Comparison of ENCODE assay signal across 11 cellular contexts in the genomic region with DNA sequence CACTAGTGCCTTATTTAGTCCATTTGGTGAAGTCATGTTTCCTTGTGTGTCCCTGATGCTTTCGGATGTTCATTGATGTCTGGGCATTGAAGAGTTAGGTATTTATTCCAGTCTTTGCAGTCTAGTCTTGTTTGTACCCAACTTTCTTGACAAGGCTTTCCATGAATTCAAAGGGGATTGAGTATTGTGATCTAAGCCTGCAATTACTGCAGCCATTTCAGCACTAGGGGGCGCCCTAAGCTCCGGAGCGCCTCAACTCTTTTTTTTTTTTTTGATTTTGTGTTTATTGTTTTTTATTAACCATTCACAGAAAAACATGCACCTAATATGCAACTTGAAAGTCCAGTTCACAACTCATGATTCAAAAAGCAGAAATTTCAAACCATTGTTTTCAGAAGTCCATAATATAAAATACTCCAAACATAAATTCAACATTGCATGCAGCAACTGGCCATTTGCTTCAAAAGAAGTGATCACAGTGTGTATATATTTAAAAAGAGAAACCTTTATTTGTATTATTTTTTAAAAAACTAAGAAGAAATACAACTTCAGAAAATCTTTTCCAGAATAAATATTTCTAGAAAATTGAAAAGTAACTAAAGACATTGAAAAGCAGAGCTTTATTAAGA. TPM values are rescaled to one million over a fixed set of nuclear protein-coding genes. Genes with fewer than 3 reads are reported as not detected.
DNase-seq lines count a peak whose midpoint lies in the region; ATAC-seq and TF ChIP-seq lines count a peak whose summit lies in the region.
"Had no signal": no experiment of that assay in that cellular context is flagged by ENCODE, and none has a peak within 500 bp of the region (broad histone marks: within the 10 kb centered on the region; RNA-seq: fewer than 3 reads in every experiment).

No MANE protein-coding gene starts in this region.

- no peaks in the 10 kb centered on the region for H3K4me1 Mint-ChIP-seq in activated CD4-positive, alpha-beta T cell treated with anti-CD3 and anti-CD28 coated beads for 36 hours
- H3K4me1 Mint-ChIP-seq: brain had no signal

- H3K27ac Mint-ChIP-seq in activated CD4-positive, alpha-beta T cell treated with anti-CD3 and anti-CD28 coated beads for 36 hours: no peak overlapping the region
- H3K27ac Mint-ChIP-seq: brain had no signal

- CTCF ChIA-PET in activated CD4-positive, alpha-beta T cell treated with anti-CD3 and anti-CD28 coated beads for 36 hours (lab: Charles Lee): interaction anchor here (0.8 to 2.4 kb wide), 5 partner anchors 9 to 57 kb away, joined by 3 to 7 read pairs (median 3); no protein-coding TSS in a partner anchor

- H3K27me3 Mint-ChIP-seq in activated CD4-positive, alpha-beta T cell treated with anti-CD3 and anti-CD28 coated beads for 36 hours: peaks cover 4% of the 10 kb centered on the region
- H3K27me3 Mint-ChIP-seq: brain had no signal

- TF ChIP-seq CTCF in choroid plexus epithelial cell (conservative IDR thresholded peaks at IDR 0.05; ENCODE audit: low read depth, low read length): peak; percentile 53

- H3K4me3 ChIP-seq in choroid plexus epithelial cell (ENCODE audit: low read depth, low read length): no peak overlapping the region
- H3K4me3 ChIP-seq: BLaER1 had no signal

- H3K9me3 Mint-ChIP-seq in activated CD4-positive, alpha-beta T cell treated with anti-CD3 and anti-CD28 coated beads for 36 hours (ENCODE audit: low read depth): peaks cover 17% of the 10 kb centered on the region

- H3K36me3 Mint-ChIP-seq in activated CD4-positive, alpha-beta T cell treated with anti-CD3 and anti-CD28 coated beads for 36 hours (ENCODE audit: low read depth): peaks cover 2% of the 10 kb centered on the region

- DNase-seq in activated CD4-positive, alpha-beta T cell treated with anti-CD3 and anti-CD28 coated beads for 36 hours: peak; percentile 55
- DNase-seq in activated CD4-positive, alpha-beta T cell treated with anti-CD3 and anti-CD28 coated beads for 4 hours: no peak
- DNase-seq in LHCN-M2 (ENCODE audit: low read depth) (peak; percentile 3), choroid plexus epithelial cell (ENCODE audit: low read depth) (no peak), pulmonary artery endothelial cell (ENCODE audit: low read depth, low spot score) (peak; percentile 1), NCI-H2227 treated with DMSO at 0.1 percent for 48 hours (lab: John Stamatoyannopoulos, UW) (no peak)
- no peak for DNase-seq in activated CD4-positive, CD25-positive, alpha-beta regulatory T cell treated with anti-CD3 and anti-CD28 coated beads, Interleukin-2, amount 50 U/mL, for 72 hours
- DNase-seq: stimulated activated naive CD4-positive, alpha-beta T cell had no signal

- ATAC-seq in activated CD4-positive, alpha-beta T cell treated with anti-CD3 and anti-CD28 coated beads for 36 hours: no peak
- ATAC-seq in GM18511 (IDR thresholded peaks at IDR 0.05; ENCODE audit: unreplicated experiment): no peak

- intact Hi-C loops in activated CD4-positive, alpha-beta T cell treated with anti-CD3 and anti-CD28 coated beads for 36 hours (cut with DNase I, micrococcal nuclease): loop anchor here in 1 of 2 experiments (2.0 kb wide), 1 partner anchor 241 kb away; no protein-coding TSS in a partner anchor

- POLR2A ChIA-PET in activated CD4-positive, alpha-beta T cell treated with anti-CD3 and anti-CD28 coated beads for 36 hours (lab: Charles Lee): no interaction called here

- no peak overlapping the region for H3K4me3 Mint-ChIP-seq in activated CD4-positive, alpha-beta T cell treated with anti-CD3 and anti-CD28 coated beads for 36 hours
- H3K4me3 Mint-ChIP-seq: brain had no signal

RNA-seq across cellular contexts. Expression of a gene that starts 59.2 kb away (rescaled TPM):
- 1 to 10 TPM; 1.4 to 1.5 TPM for total RNA-seq in activated CD4-positive, alpha-beta T cell treated with anti-CD3 and anti-CD28 coated beads for 36 hours
- total RNA-seq in LHCN-M2 (2014; rRNA removed): not detected in 2 replicates
- not detected for polyA plus RNA-seq in LHCN-M2 (2012)
- total RNA-seq in pulmonary artery endothelial cell: 6.3 and 12.8 TPM in 2 replicates

Comparison
In these comparisons a context has a peak if more than half of its experiments do, and no peak if none do; other contexts are left out.
1. DNase-seq: peak in activated CD4-positive, alpha-beta T cell treated with anti-CD3 and anti-CD28 coated beads for 36 hours (single experiment), LHCN-M2 (single experiment) and pulmonary artery endothelial cell (single experiment); none in activated CD4-positive, alpha-beta T cell treated with anti-CD3 and anti-CD28 coated beads for 4 hours (0 of 2), choroid plexus epithelial cell (single experiment), NCI-H2227 treated with DMSO at 0.1 percent for 48 hours (single experiment) and activated CD4-positive, CD25-positive, alpha-beta regulatory T cell treated with anti-CD3 and anti-CD28 coated beads, Interleukin-2, amount 50 U/mL, for 72 hours (single experiment).